In the genomic region with DNA sequence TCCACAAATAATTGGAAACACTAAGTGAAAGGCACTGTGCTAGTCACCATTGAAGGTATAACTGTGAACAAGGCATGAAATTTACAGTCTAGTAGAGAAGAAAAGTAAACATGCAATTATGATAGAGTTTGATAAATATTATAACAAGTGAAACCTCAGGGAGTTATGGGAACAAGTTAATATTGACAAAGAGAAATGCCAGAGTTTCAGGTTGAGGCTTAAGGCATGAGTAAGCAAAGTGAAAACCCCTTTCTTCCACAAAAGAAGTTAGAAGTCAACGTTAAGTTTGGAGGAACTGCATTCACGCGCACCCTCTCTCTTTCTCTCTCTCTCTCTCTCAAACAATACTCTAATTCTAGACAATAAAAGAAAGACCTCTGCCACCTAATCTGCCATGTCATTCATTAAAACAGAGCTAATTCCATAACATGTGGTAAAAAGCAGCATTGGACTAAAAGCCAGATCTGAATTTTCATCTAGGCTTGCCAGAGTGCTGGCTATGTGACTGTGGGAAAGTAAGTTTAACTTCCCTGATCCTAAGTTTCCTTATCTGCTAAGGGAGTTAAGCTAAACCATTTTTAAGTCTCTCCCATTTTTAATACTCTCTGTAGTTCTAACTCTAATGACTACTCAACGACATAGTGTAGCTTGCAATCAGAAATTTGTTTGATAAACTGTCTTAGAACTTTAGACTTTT, we compare ENCODE assay signal across 20 cellular contexts. TPM values are rescaled to one million over a fixed set of nuclear protein-coding genes. Genes with fewer than 3 reads are reported as not detected.
"Had no signal": no experiment of that assay in that cellular context is flagged by ENCODE, and none has a peak within 500 bp of the region (broad histone marks: within the 10 kb centered on the region; RNA-seq: fewer than 3 reads in every experiment).

No MANE protein-coding gene starts in this region.

- H2AFZ ChIP-seq: neural progenitor cell had no signal

- FAIRE-seq: TTC549 had no signal

- H3K4me1 ChIP-seq: gastroesophageal sphincter, heart left ventricle, sigmoid colon, thyroid gland had no signal

- H3K4me3 ChIP-seq: gastroesophageal sphincter, heart left ventricle, mucosa of descending colon, neural progenitor cell, sigmoid colon, thyroid gland had no signal

- H3K9ac ChIP-seq: neural progenitor cell had no signal

- H3K9me3 Mint-ChIP-seq: activated B cell treated with CpG ODN at 0.5 μM for 24 hours; activated CD4-positive, alpha-beta T cell treated with anti-CD3 and anti-CD28 coated beads, Interleukin-2, amount 10 ng/mL, durations not matched to agents 24 days and 14 days; activated naive CD4-positive, alpha-beta T cell treated with anti-CD3 and anti-CD28 coated beads for 36 hours; T-helper 2 cell treated with Interferon-gamma antibody and Interleukin-4, amounts not matched to agents 5 μg/mL and 100 μg/mL, for 36 hours had no signal

- ATAC-seq: activated CD8-positive, alpha-beta T cell treated with anti-CD3 and anti-CD28 coated beads, Interleukin-2, amount 10 ng/mL, durations not matched to agents 7 days and 5 days; activated T-cell treated with anti-CD3 and anti-CD28 coated beads, Interleukin-2, amount 50 U/mL, for 4 hours; gastroesophageal sphincter; heart left ventricle; mucosa of descending colon; stimulated activated naive B cell treated with anti-CD40 and anti-IgM and Interleukin-4, amounts not matched to agents 10 μg/mL and 1 μg/mL and 100 μg/mL, for 72 hours had no signal

- H3K36me3 ChIP-seq: gastroesophageal sphincter, heart left ventricle, neural progenitor cell, sigmoid colon, thyroid gland had no signal

- H3K27ac ChIP-seq: gastroesophageal sphincter, heart left ventricle, neural progenitor cell, sigmoid colon, thyroid gland had no signal

- DNase-seq: activated B cell treated with CpG ODN at 0.5 μM for 24 hours; activated CD4-positive, alpha-beta T cell treated with anti-CD3 and anti-CD28 coated beads, Interleukin-2, amount 10 ng/mL, durations not matched to agents 24 days and 14 days; activated CD8-positive, alpha-beta T cell treated with anti-CD3 and anti-CD28 coated beads, Interleukin-2, amount 10 ng/mL, durations not matched to agents 7 days and 5 days; activated naive CD4-positive, alpha-beta T cell treated with anti-CD3 and anti-CD28 coated beads for 36 hours; activated T-cell treated with anti-CD3 and anti-CD28 coated beads, Interleukin-2, amount 50 U/mL, for 4 hours; cortex of kidney; heart left ventricle; immature natural killer cell; mesenchymal stem cell; mucosa of descending colon; naive B cell; sigmoid colon; stimulated activated CD4-positive, alpha-beta T cell treated with anti-CD3 and anti-CD28 coated beads, Interleukin-4, amount 100 ng/mL, for 4 hours; stimulated activated naive B cell treated with anti-CD40 and anti-IgM and Interleukin-4, amounts not matched to agents 10 μg/mL and 1 μg/mL and 100 μg/mL, for 72 hours; thyroid gland had no signal

- H3K27ac Mint-ChIP-seq: activated B cell treated with CpG ODN at 0.5 μM for 24 hours; activated CD4-positive, alpha-beta T cell treated with anti-CD3 and anti-CD28 coated beads, Interleukin-2, amount 10 ng/mL, durations not matched to agents 24 days and 14 days; activated CD8-positive, alpha-beta T cell treated with anti-CD3 and anti-CD28 coated beads, Interleukin-2, amount 10 ng/mL, durations not matched to agents 7 days and 5 days; activated naive CD4-positive, alpha-beta T cell treated with anti-CD3 and anti-CD28 coated beads for 36 hours; immature natural killer cell; naive B cell; stimulated activated naive B cell treated with anti-CD40 and anti-IgM and Interleukin-4, amounts not matched to agents 10 μg/mL and 1 μg/mL and 100 μg/mL, for 72 hours; T-helper 2 cell treated with Interferon-gamma antibody and Interleukin-4, amounts not matched to agents 5 μg/mL and 100 μg/mL, for 36 hours had no signal

- H3K4me3 Mint-ChIP-seq: activated B cell treated with CpG ODN at 0.5 μM for 24 hours; activated CD4-positive, alpha-beta T cell treated with anti-CD3 and anti-CD28 coated beads, Interleukin-2, amount 10 ng/mL, durations not matched to agents 24 days and 14 days; activated CD8-positive, alpha-beta T cell treated with anti-CD3 and anti-CD28 coated beads, Interleukin-2, amount 10 ng/mL, durations not matched to agents 7 days and 5 days; activated naive CD4-positive, alpha-beta T cell treated with anti-CD3 and anti-CD28 coated beads for 36 hours; activated T-cell treated with anti-CD3 and anti-CD28 coated beads, Interleukin-2, amount 50 U/mL, for 4 hours; central memory CD8-positive, alpha-beta T cell; immature natural killer cell; naive B cell; neural progenitor cell; stimulated activated naive B cell treated with anti-CD40 and anti-IgM and Interleukin-4, amounts not matched to agents 10 μg/mL and 1 μg/mL and 100 μg/mL, for 72 hours; T-helper 2 cell treated with Interferon-gamma antibody and Interleukin-4, amounts not matched to agents 5 μg/mL and 100 μg/mL, for 36 hours had no signal

- H3K4me1 Mint-ChIP-seq: activated B cell treated with CpG ODN at 0.5 μM for 24 hours; activated CD4-positive, alpha-beta T cell treated with anti-CD3 and anti-CD28 coated beads, Interleukin-2, amount 10 ng/mL, durations not matched to agents 24 days and 14 days; central memory CD8-positive, alpha-beta T cell; immature natural killer cell; naive B cell; stimulated activated naive B cell treated with anti-CD40 and anti-IgM and Interleukin-4, amounts not matched to agents 10 μg/mL and 1 μg/mL and 100 μg/mL, for 72 hours had no signal

- H3K27me3 ChIP-seq: gastroesophageal sphincter, heart left ventricle, neural progenitor cell, sigmoid colon, thyroid gland had no signal

- H3K4me2 ChIP-seq: neural progenitor cell had no signal

- H3K36me3 Mint-ChIP-seq: immature natural killer cell; naive B cell; neural progenitor cell; stimulated activated naive B cell treated with anti-CD40 and anti-IgM and Interleukin-4, amounts not matched to agents 10 μg/mL and 1 μg/mL and 100 μg/mL, for 72 hours had no signal

- H3K27me3 Mint-ChIP-seq: activated CD4-positive, alpha-beta T cell treated with anti-CD3 and anti-CD28 coated beads, Interleukin-2, amount 10 ng/mL, durations not matched to agents 24 days and 14 days had no signal

- H3K9me3 ChIP-seq: gastroesophageal sphincter, heart left ventricle, mucosa of descending colon, sigmoid colon, thyroid gland had no signal

RNA-seq across cellular contexts. Expression of gene SLC44A5, which starts 22.0 kb away (rescaled TPM):
- total RNA-seq: activated CD4-positive, alpha-beta T cell treated with anti-CD3 and anti-CD28 coated beads, Interleukin-2, amount 10 ng/mL, durations not matched to agents 24 days and 14 days had no signal
